In genomic region chr3:188316723-188317070, GRCh38 we compare ENCODE assay signal across 15 cellular contexts.
A peak's percentile ranks its signal among the peaks of the same experiment; 100 is the strongest.
DNase-seq lines count a peak whose midpoint lies in the region; ATAC-seq and TF ChIP-seq lines count a peak whose summit lies in the region.
"Had no signal": no experiment of that assay in that cellular context is flagged by ENCODE, and none has a peak within 500 bp of the region (broad histone marks: within the 10 kb centered on the region; RNA-seq: fewer than 3 reads in every experiment).

No MANE protein-coding gene starts in this region.

- in situ Hi-C loops in mammary epithelial cell (cut with MboI; ENCODE audit: low sequenced_read_pairs in 2 of 2) = no loop called here

- no peaks in the 10 kb centered on the region for H3K27me3 Mint-ChIP-seq in MCF 10A (ENCODE audit: insufficient read depth, unreplicated experiment)
- peaks cover 0 to 6% (median 0%) of the 10 kb centered on the region in 5 donors for H3K27me3 Mint-ChIP-seq in naive thymus-derived CD4-positive, alpha-beta T cell
- peaks cover 34% of the 10 kb centered on the region for H3K27me3 Mint-ChIP-seq in activated CD8-positive, alpha-beta memory T cell treated with anti-CD3 and anti-CD28 coated beads, Interleukin-2, amount 10 ng/mL, durations not matched to agents 7 days and 5 days
- H3K27me3 Mint-ChIP-seq: effector memory CD8-positive, alpha-beta T cell; stimulated activated naive CD8-positive, alpha-beta T cell treated with anti-CD3 and anti-CD28 coated beads, Interleukin-15, Interleukin-2, amounts not matched to agents 100 ng/mL and 50 ng/mL, for 24 hours had no signal

- H3K27ac ChIP-seq in mammary epithelial cell (ENCODE audit: insufficient read depth, low read depth, low read length) (no peak overlapping the region), ascending aorta (peak overlapping the region; percentile 60 to 67), stomach smooth muscle (ENCODE audit: low read length) (peak overlapping the region; percentile 18)
- no peak overlapping the region for H3K27ac ChIP-seq in naive thymus-derived CD4-positive, alpha-beta T cell (ENCODE audit: low read depth, low read length)

- H3K36me3 ChIP-seq in mammary epithelial cell (ENCODE audit: insufficient read depth, low read length) (no peaks in the 10 kb centered on the region), ascending aorta (peaks cover 6 to 7% of the 10 kb centered on the region in 2 donors), stomach smooth muscle (ENCODE audit: control insufficient read depth in 2 of 2, insufficient read depth in 2 of 2, low read length in 2 of 2) (no peaks in the 10 kb centered on the region)
- H3K36me3 ChIP-seq in naive thymus-derived CD4-positive, alpha-beta T cell (ENCODE audit: control insufficient read depth in 2 of 3, insufficient read depth in 3 of 3, low read length in 3 of 3) = no peaks in the 10 kb centered on the region

- POLR2A ChIA-PET in MCF 10A (lab: Yijun Ruan, JAX) = no interaction called here
- POLR2A ChIA-PET in naive thymus-derived CD4-positive, alpha-beta T cell (lab: Charles Lee) = no interaction called here

- H3K4me1 ChIP-seq in mammary epithelial cell (ENCODE audit: insufficient read depth, low read length) = peaks cover 27% of the 10 kb centered on the region
- peaks cover 8 to 31% of the 10 kb centered on the region in 2 donors for H3K4me1 ChIP-seq in ascending aorta
- H3K4me1 ChIP-seq in stomach smooth muscle (ENCODE audit: control insufficient read depth, insufficient read depth, low read length) = peaks cover 4% of the 10 kb centered on the region
- no peaks in the 10 kb centered on the region for H3K4me1 ChIP-seq in naive thymus-derived CD4-positive, alpha-beta T cell (ENCODE audit: control insufficient read depth in 2 of 2, insufficient read depth in 2 of 2, low read length in 2 of 2)

- no peaks in the 10 kb centered on the region for H3K27me3 ChIP-seq in mammary epithelial cell (ENCODE audit: insufficient read depth, low read length)
- no peaks in the 10 kb centered on the region for H3K27me3 ChIP-seq in ascending aorta
- H3K27me3 ChIP-seq in stomach smooth muscle (ENCODE audit: control insufficient read depth in 1 of 2, insufficient read depth in 2 of 2, low read length in 2 of 2) = no peaks in the 10 kb centered on the region
- no peaks in the 10 kb centered on the region for H3K27me3 ChIP-seq in naive thymus-derived CD4-positive, alpha-beta T cell (ENCODE audit: control insufficient read depth in 2 of 2, insufficient read depth in 2 of 2, low read length in 2 of 2)

- WGBS in mammary epithelial cell (ENCODE audit: low coverage, missing lambda C conversion rate) = 100% methylated on average over 3 of the region's 3 CpGs

- TF ChIP-seq CTCF in MCF 10A (IDR thresholded peaks at IDR 0.05; ENCODE audit: unreplicated experiment) = no peak
- no peak for TF ChIP-seq CTCF in mammary epithelial cell (conservative IDR thresholded peaks at IDR 0.05 in 1 of 2, IDR thresholded peaks at IDR 0.05 in 1 of 2; ENCODE audit: extremely low read depth in 1 of 2, insufficient read depth in 1 of 2, low read depth in 1 of 2, low read length in 2 of 2)
- TF ChIP-seq CTCF in ascending aorta (IDR thresholded peaks at IDR 0.05) = no peak

- H4K20me1 ChIP-seq in mammary epithelial cell (ENCODE audit: insufficient read depth, low read length) = no peaks in the 10 kb centered on the region

- H3K36me3 Mint-ChIP-seq in MCF 10A (ENCODE audit: insufficient read depth, unreplicated experiment) = peaks cover 7% of the 10 kb centered on the region
- H3K36me3 Mint-ChIP-seq in naive thymus-derived CD4-positive, alpha-beta T cell = peaks cover 0 to 31% (median 0%) of the 10 kb centered on the region in 5 donors
- peaks cover 20% of the 10 kb centered on the region for H3K36me3 Mint-ChIP-seq in activated CD8-positive, alpha-beta memory T cell treated with anti-CD3 and anti-CD28 coated beads, Interleukin-2, amount 10 ng/mL, durations not matched to agents 7 days and 5 days
- H3K36me3 Mint-ChIP-seq: CD8-positive, alpha-beta T cell had no signal

- CTCF ChIA-PET in MCF 10A (lab: Yijun Ruan, JAX) = interaction anchor here (0.7 to 1.0 kb wide), 2 partner anchors 568 to 828 kb away, joined by 3 to 6 read pairs; no protein-coding TSS in a partner anchor
- CTCF ChIA-PET in mammary epithelial cell (lab: Charles Lee; ENCODE audit: low non-redundant PET) = no interaction called here
- CTCF ChIA-PET in naive thymus-derived CD4-positive, alpha-beta T cell (lab: Charles Lee) = no interaction called here
- CTCF ChIA-PET in activated CD8-positive, alpha-beta memory T cell treated with anti-CD3 and anti-CD28 coated beads, Interleukin-2, amount 10 ng/mL, durations not matched to agents 7 days and 5 days (lab: Charles Lee) = no interaction called here

- no peak overlapping the region for H3K4me3 Mint-ChIP-seq in MCF 10A (ENCODE audit: unreplicated experiment)
- H3K4me3 Mint-ChIP-seq in naive thymus-derived CD4-positive, alpha-beta T cell = no peak overlapping the region
- no peak overlapping the region for H3K4me3 Mint-ChIP-seq in activated CD8-positive, alpha-beta memory T cell treated with anti-CD3 and anti-CD28 coated beads, Interleukin-2, amount 10 ng/mL, durations not matched to agents 7 days and 5 days
- H3K4me3 Mint-ChIP-seq: CD8-positive, alpha-beta T cell; effector memory CD8-positive, alpha-beta T cell; stimulated activated naive CD8-positive, alpha-beta T cell treated with anti-CD3 and anti-CD28 coated beads, Interleukin-15, Interleukin-2, amounts not matched to agents 100 ng/mL and 50 ng/mL, for 24 hours had no signal

- no peak overlapping the region for H2AFZ ChIP-seq in mammary epithelial cell (ENCODE audit: low read depth, low read length)

- H3K4me3 ChIP-seq in mammary epithelial cell (replicated peaks in 1 of 3; ENCODE audit: insufficient read depth in 1 of 3, low read depth in 2 of 3, low read length in 3 of 3) (no peak overlapping the region), ascending aorta (no peak overlapping the region), stomach smooth muscle (ENCODE audit: low read length in 2 of 2) (no peak overlapping the region)
- H3K4me3 ChIP-seq in naive thymus-derived CD4-positive, alpha-beta T cell (ENCODE audit: low read length) = no peak overlapping the region

- H3K9me3 Mint-ChIP-seq in MCF 10A (ENCODE audit: unreplicated experiment) = no peaks in the 10 kb centered on the region
- peaks cover 0 to 4% (median 0%) of the 10 kb centered on the region in 11 donors for H3K9me3 Mint-ChIP-seq in naive thymus-derived CD4-positive, alpha-beta T cell
- H3K9me3 Mint-ChIP-seq in activated CD8-positive, alpha-beta memory T cell treated with anti-CD3 and anti-CD28 coated beads, Interleukin-2, amount 10 ng/mL, durations not matched to agents 7 days and 5 days (ENCODE audit: low read depth) = no peaks in the 10 kb centered on the region
- H3K9me3 Mint-ChIP-seq: CD8-positive, alpha-beta T cell; effector memory CD8-positive, alpha-beta T cell had no signal

- no TSS peak for BruUV-seq in MCF 10A (replicated peaks; lab: Mats Ljungman, UMichigan)
- BruUV-seq in mammary epithelial cell (replicated peaks; lab: Mats Ljungman, UMichigan) = no TSS peak

- H3K4me1 Mint-ChIP-seq in MCF 10A (ENCODE audit: insufficient read depth, unreplicated experiment) = peaks cover 8% of the 10 kb centered on the region
- peaks cover 6 to 31% (median 21%) of the 10 kb centered on the region in 7 donors for H3K4me1 Mint-ChIP-seq in naive thymus-derived CD4-positive, alpha-beta T cell
- H3K4me1 Mint-ChIP-seq in activated CD8-positive, alpha-beta memory T cell treated with anti-CD3 and anti-CD28 coated beads, Interleukin-2, amount 10 ng/mL, durations not matched to agents 7 days and 5 days = peaks cover 9% of the 10 kb centered on the region

- H3K9ac ChIP-seq in mammary epithelial cell (ENCODE audit: insufficient read depth, low read length) (no peak overlapping the region), stomach smooth muscle (ENCODE audit: low read length in 2 of 2) (no peak overlapping the region)

- H3K4me2 ChIP-seq in mammary epithelial cell (ENCODE audit: insufficient read depth, low read depth, low read length) = no peak overlapping the region

- ATAC-seq in naive thymus-derived CD4-positive, alpha-beta T cell = no peak
- ATAC-seq in activated CD8-positive, alpha-beta memory T cell treated with anti-CD3 and anti-CD28 coated beads, Interleukin-2, amount 10 ng/mL, durations not matched to agents 7 days and 5 days = no peak
- ATAC-seq: CD8-positive, alpha-beta T cell; effector memory CD8-positive, alpha-beta T cell had no signal

- intact Hi-C loops in MCF 10A (cut with micrococcal nuclease) (no loop called here), mammary epithelial cell (cut with micrococcal nuclease) (no loop called here), ascending aorta (cut with DNase I) (no loop called here)
- intact Hi-C loops in naive thymus-derived CD4-positive, alpha-beta T cell (cut with micrococcal nuclease) = no loop called here

- peak overlapping the region; percentile 31 for H3K27ac Mint-ChIP-seq in MCF 10A (ENCODE audit: low read depth, unreplicated experiment)
- H3K27ac Mint-ChIP-seq in naive thymus-derived CD4-positive, alpha-beta T cell = peak overlapping the region in 1 of 9 donors; percentile 13
- H3K27ac Mint-ChIP-seq in activated CD8-positive, alpha-beta memory T cell treated with anti-CD3 and anti-CD28 coated beads, Interleukin-2, amount 10 ng/mL, durations not matched to agents 7 days and 5 days = no peak overlapping the region
- H3K27ac Mint-ChIP-seq: CD8-positive, alpha-beta T cell; effector memory CD8-positive, alpha-beta T cell; stimulated activated naive CD8-positive, alpha-beta T cell treated with anti-CD3 and anti-CD28 coated beads, Interleukin-15, Interleukin-2, amounts not matched to agents 100 ng/mL and 50 ng/mL, for 24 hours had no signal

- dilution Hi-C loops in mammary epithelial cell (cut with HindIII; ENCODE audit: low sequenced_read_pairs) = no loop called here

- no peaks in the 10 kb centered on the region for H3K9me3 ChIP-seq in mammary epithelial cell (replicated peaks; ENCODE audit: insufficient read depth, low read length)
- H3K9me3 ChIP-seq in ascending aorta = no peaks in the 10 kb centered on the region
- no peaks in the 10 kb centered on the region for H3K9me3 ChIP-seq in stomach smooth muscle (ENCODE audit: control insufficient read depth in 2 of 2, low read length in 2 of 2)
- no peaks in the 10 kb centered on the region for H3K9me3 ChIP-seq in naive thymus-derived CD4-positive, alpha-beta T cell (ENCODE audit: control insufficient read depth in 2 of 3, low read length in 3 of 3)

- peaks cover 2% of the 10 kb centered on the region for H3K79me2 ChIP-seq in mammary epithelial cell (ENCODE audit: insufficient read depth, low read length)

- DNase-seq in MCF 10A (ENCODE audit: unreplicated experiment) (no peak), mammary epithelial cell (no peak), ascending aorta (ENCODE audit: low spot score in 2 of 2) (no peak), iris pigment epithelial cell (ENCODE audit: low read depth) (peak; percentile 37)
- DNase-seq in activated CD8-positive, alpha-beta memory T cell treated with anti-CD3 and anti-CD28 coated beads, Interleukin-2, amount 50 U/mL, for 48 hours = no peak
- DNase-seq in naive thymus-derived CD4-positive, alpha-beta T cell = no peak
- no peak for DNase-seq in activated CD8-positive, alpha-beta memory T cell treated with anti-CD3 and anti-CD28 coated beads, Interleukin-2, amount 10 ng/mL, durations not matched to agents 7 days and 5 days
- DNase-seq: activated CD4-positive, alpha-beta T cell treated with anti-CD3 and anti-CD28 coated beads for 4 hours; CD8-positive, alpha-beta T cell; central memory CD4-positive, alpha-beta T cell; effector memory CD8-positive, alpha-beta T cell; NCI-H1436; SIG-M5 had no signal

Comparison
In these comparisons a context has a peak if more than half of its experiments do, and no peak if none do; other contexts are left out.
1. H3K27ac ChIP-seq: peak in ascending aorta (2 of 2) and stomach smooth muscle (single experiment); none in mammary epithelial cell (single experiment) and naive thymus-derived CD4-positive, alpha-beta T cell (single experiment).